In the genomic region with DNA sequence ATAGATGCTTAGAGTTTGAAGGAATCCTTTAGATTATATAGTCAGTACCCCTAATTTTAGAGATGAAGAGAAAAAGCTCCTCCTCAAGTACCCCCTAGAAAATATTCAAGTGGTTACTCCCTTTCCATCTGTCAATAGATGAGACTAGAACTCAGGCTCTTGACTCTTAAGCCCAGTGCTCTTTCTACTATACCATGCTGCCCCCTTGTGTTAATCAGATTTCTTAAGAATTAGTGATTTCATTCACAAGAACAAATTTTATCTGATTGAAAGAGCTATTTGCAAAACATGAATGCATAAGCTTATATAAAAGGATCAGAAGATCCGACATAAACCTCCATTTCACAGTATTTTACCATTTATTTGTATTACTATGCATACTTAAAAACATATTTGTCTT, we compare ENCODE assay signal across 8 cellular contexts.
DNase-seq lines count a peak whose midpoint lies in the region; ATAC-seq, FAIRE-seq and TF ChIP-seq lines count a peak whose summit lies in the region.

No MANE protein-coding gene starts in this region.

- H3K4me3 ChIP-seq in fibroblast of villous mesenchyme (ENCODE audit: low read depth, low read length): no peak overlapping the region
- no peak overlapping the region for H3K4me3 ChIP-seq in thyroid gland (replicated peaks in 1 of 3)

- no peaks in the 10 kb centered on the region for H3K36me3 Mint-ChIP-seq in T-helper 2 cell treated with Interferon-gamma antibody and Interleukin-4, amounts not matched to agents 5 μg/mL and 100 μg/mL, for 36 hours (ENCODE audit: low read depth)

- DNase-seq in DMS53 (lab: John Stamatoyannopoulos, UW) (peak; percentile 86), KBM-7 (peak; percentile 43), RCC 7860 (ENCODE audit: low spot score) (peak; percentile 39), fibroblast of villous mesenchyme (ENCODE audit: low read depth) (peak; percentile 66), thyroid gland (no peak)
- DNase-seq in T-helper 2 cell treated with Interferon-gamma antibody and Interleukin-4, amounts not matched to agents 5 μg/mL and 100 μg/mL, for 36 hours (ENCODE audit: low spot score): no peak

- no peaks in the 10 kb centered on the region for H3K9me3 ChIP-seq in thyroid gland

- H3K9me3 Mint-ChIP-seq in T-helper 2 cell treated with Interferon-gamma antibody and Interleukin-4, amounts not matched to agents 5 μg/mL and 100 μg/mL, for 36 hours: no peaks in the 10 kb centered on the region

- WGBS in thyroid gland, 2 donors: 86 to 91% methylated on average over 1 of the region's 1 CpG

- no peak overlapping the region for H3K4me3 Mint-ChIP-seq in T-helper 2 cell treated with Interferon-gamma antibody and Interleukin-4, amounts not matched to agents 5 μg/mL and 100 μg/mL, for 36 hours

- peak; percentile 62 for FAIRE-seq in RCC 7860 (lab: Jason Lieb, UNC)

- no peaks in the 10 kb centered on the region for H3K36me3 ChIP-seq in thyroid gland

- no peak for TF ChIP-seq POLR2A in thyroid gland (IDR thresholded peaks at IDR 0.05)

- H3K27ac ChIP-seq in thyroid gland: no peak overlapping the region

- TF ChIP-seq CTCF in fibroblast of villous mesenchyme (IDR thresholded peaks at IDR 0.05; ENCODE audit: insufficient read depth, low read depth, low read length) (peak; percentile 44), thyroid gland (IDR thresholded peaks at IDR 0.05) (peak in 3 of 6 experiments; percentile 26 to 45 (median 34))

- no peaks in the 10 kb centered on the region for H3K27me3 ChIP-seq in thyroid gland

- no peaks in the 10 kb centered on the region for H3K4me1 Mint-ChIP-seq in T-helper 2 cell treated with Interferon-gamma antibody and Interleukin-4, amounts not matched to agents 5 μg/mL and 100 μg/mL, for 36 hours (ENCODE audit: low read depth)

- no peak overlapping the region for H3K27ac Mint-ChIP-seq in T-helper 2 cell treated with Interferon-gamma antibody and Interleukin-4, amounts not matched to agents 5 μg/mL and 100 μg/mL, for 36 hours

- intact Hi-C loops in thyroid gland (cut with DNase I): no loop called here

- no peaks in the 10 kb centered on the region for H3K27me3 Mint-ChIP-seq in T-helper 2 cell treated with Interferon-gamma antibody and Interleukin-4, amounts not matched to agents 5 μg/mL and 100 μg/mL, for 36 hours (ENCODE audit: low read depth)

- H3K4me1 ChIP-seq in thyroid gland: no peaks in the 10 kb centered on the region

- no peak for ATAC-seq in HG02759 (IDR thresholded peaks at IDR 0.05; ENCODE audit: unreplicated experiment)
- ATAC-seq in activated CD4-positive, CD25-positive, alpha-beta regulatory T cell treated with anti-CD3 and anti-CD28 coated beads, Interleukin-2, amount 50 U/mL, for 24 hours: no peak

- in situ Hi-C loops in KBM-7 (cut with MboI; ENCODE audit: low pct_unique_long_range_greater_than_20kb, low sequenced_read_pairs): no loop called here

Comparison
In these comparisons a context has a peak if more than half of its experiments do, and no peak if none do; other contexts are left out.
1. DNase-seq: peak in DMS53 (single experiment), KBM-7 (single experiment), RCC 7860 (single experiment) and fibroblast of villous mesenchyme (single experiment); none in thyroid gland (0 of 2) and T-helper 2 cell treated with Interferon-gamma antibody and Interleukin-4, amounts not matched to agents 5 μg/mL and 100 μg/mL, for 36 hours (single experiment).